10 cellular contexts compared by ENCODE assay signal in genomic region chr6:85451586-85452306, GRCh38. TPM values are rescaled to one million over a fixed set of nuclear protein-coding genes. Genes with fewer than 3 reads are reported as not detected.
DNase-seq lines count a peak whose midpoint lies in the region; ATAC-seq, FAIRE-seq and TF ChIP-seq lines count a peak whose summit lies in the region.
"Had no signal": no experiment of that assay in that cellular context is flagged by ENCODE, and none has a peak within 500 bp of the region (broad histone marks: within the 10 kb centered on the region; RNA-seq: fewer than 3 reads in every experiment).

No MANE protein-coding gene starts in this region.

- no peak overlapping the region for H2AFZ ChIP-seq in keratinocyte (ENCODE audit: control insufficient read depth, low read length)

- H3K9me3 Mint-ChIP-seq in activated CD8-positive, alpha-beta memory T cell treated with anti-CD3 and anti-CD28 coated beads, Interleukin-2, amount 10 ng/mL, durations not matched to agents 7 days and 5 days (ENCODE audit: low read depth), result no peaks in the 10 kb centered on the region
- no peaks in the 10 kb centered on the region for H3K9me3 Mint-ChIP-seq in activated naive CD8-positive, alpha-beta T cell treated with anti-CD3 and anti-CD28 coated beads for 36 hours

- peak overlapping the region; percentile 58 to 95 (median 92) for H3K4me3 ChIP-seq in keratinocyte (ENCODE audit: control insufficient read depth in 2 of 3, extremely low read depth in 1 of 3, insufficient read depth in 2 of 3, low read depth in 1 of 3, low read length in 3 of 3)
- H3K4me3 ChIP-seq in suprapubic skin, result peak overlapping the region; percentile 17
- H3K4me3 ChIP-seq in body of pancreas, result no peak overlapping the region

- TF ChIP-seq POLR2A in suprapubic skin (IDR thresholded peaks at IDR 0.05) (no peak), body of pancreas (IDR thresholded peaks at IDR 0.05) (no peak)

- FAIRE-seq in keratinocyte (lab: Jason Lieb, UNC), result no peak

- peaks cover 29% of the 10 kb centered on the region for H3K36me3 Mint-ChIP-seq in activated CD8-positive, alpha-beta memory T cell treated with anti-CD3 and anti-CD28 coated beads, Interleukin-2, amount 10 ng/mL, durations not matched to agents 7 days and 5 days
- H3K36me3 Mint-ChIP-seq in activated naive CD8-positive, alpha-beta T cell treated with anti-CD3 and anti-CD28 coated beads for 36 hours, result peaks cover 18% of the 10 kb centered on the region

- peak overlapping the region; percentile 92 for H3K4me3 Mint-ChIP-seq in activated CD8-positive, alpha-beta memory T cell treated with anti-CD3 and anti-CD28 coated beads, Interleukin-2, amount 10 ng/mL, durations not matched to agents 7 days and 5 days
- peak overlapping the region; percentile 97 for H3K4me3 Mint-ChIP-seq in activated naive CD8-positive, alpha-beta T cell treated with anti-CD3 and anti-CD28 coated beads for 36 hours

- peaks cover 20% of the 10 kb centered on the region for H3K27me3 Mint-ChIP-seq in activated CD8-positive, alpha-beta memory T cell treated with anti-CD3 and anti-CD28 coated beads, Interleukin-2, amount 10 ng/mL, durations not matched to agents 7 days and 5 days
- no peaks in the 10 kb centered on the region for H3K27me3 Mint-ChIP-seq in activated naive CD8-positive, alpha-beta T cell treated with anti-CD3 and anti-CD28 coated beads for 36 hours

- H3K9me3 ChIP-seq in keratinocyte (ENCODE audit: control insufficient read depth, low read depth, low read length), result no peaks in the 10 kb centered on the region
- H3K9me3 ChIP-seq in suprapubic skin, result no peaks in the 10 kb centered on the region
- no peaks in the 10 kb centered on the region for H3K9me3 ChIP-seq in body of pancreas

- DNase-seq in activated CD8-positive, alpha-beta memory T cell treated with anti-CD3 and anti-CD28 coated beads, Interleukin-2, amount 10 ng/mL, durations not matched to agents 7 days and 5 days, result no peak
- no peak for DNase-seq in activated CD8-positive, alpha-beta memory T cell treated with anti-CD3 and anti-CD28 coated beads, Interleukin-2, amount 50 U/mL, for 4 hours
- no peak for DNase-seq in activated naive CD8-positive, alpha-beta T cell treated with anti-CD3 and anti-CD28 coated beads for 36 hours
- DNase-seq in keratinocyte (ENCODE audit: low read depth, low spot score) (no peak), suprapubic skin (ENCODE audit: low spot score in 2 of 2) (no peak), body of pancreas (no peak)
- DNase-seq: AML-193, NCI-H1417 treated with DMSO at 0.1 percent for 48 hours had no signal

- no peak for ATAC-seq in activated CD8-positive, alpha-beta memory T cell treated with anti-CD3 and anti-CD28 coated beads, Interleukin-2, amount 10 ng/mL, durations not matched to agents 7 days and 5 days
- ATAC-seq in body of pancreas (no peak), GM18502 (IDR thresholded peaks at IDR 0.05; ENCODE audit: poor library complexity, unreplicated experiment) (no peak), HG02981 (IDR thresholded peaks at IDR 0.05; ENCODE audit: unreplicated experiment) (no peak)

- dilution Hi-C loops in keratinocyte (cut with MboI; ENCODE audit: extremely low pct_ligation_motif_present, low sequenced_read_pairs), result no loop called here

- WGBS in suprapubic skin, result 34% methylated on average over 4 of the region's 4 CpGs
- 28 to 33% methylated on average over 4 of the region's 4 CpGs for WGBS in body of pancreas, 2 donors

- peaks cover 69% of the 10 kb centered on the region for H3K4me1 Mint-ChIP-seq in activated CD8-positive, alpha-beta memory T cell treated with anti-CD3 and anti-CD28 coated beads, Interleukin-2, amount 10 ng/mL, durations not matched to agents 7 days and 5 days
- H3K4me1 Mint-ChIP-seq in activated naive CD8-positive, alpha-beta T cell treated with anti-CD3 and anti-CD28 coated beads for 36 hours, result peaks cover 69% of the 10 kb centered on the region

- no peak for TF ChIP-seq EP300 in suprapubic skin (IDR thresholded peaks at IDR 0.05)

- TF ChIP-seq CTCF in keratinocyte (optimal IDR thresholded peaks at IDR 0.05 in 1 of 3, IDR thresholded peaks at IDR 0.05 in 1 of 3, conservative IDR thresholded peaks at IDR 0.05 in 1 of 3; ENCODE audit: extremely low read depth in 1 of 3, insufficient read depth in 2 of 3, low read length in 3 of 3), result no peak
- TF ChIP-seq CTCF in suprapubic skin (IDR thresholded peaks at IDR 0.05), result no peak
- no peak for TF ChIP-seq CTCF in body of pancreas (IDR thresholded peaks at IDR 0.05)

- peak overlapping the region; percentile 94 for H3K9ac ChIP-seq in keratinocyte (ENCODE audit: control insufficient read depth, extremely low read depth, insufficient read depth, low read length)

- peak overlapping the region; percentile 94 for H3K27ac Mint-ChIP-seq in activated CD8-positive, alpha-beta memory T cell treated with anti-CD3 and anti-CD28 coated beads, Interleukin-2, amount 10 ng/mL, durations not matched to agents 7 days and 5 days
- H3K27ac Mint-ChIP-seq in activated naive CD8-positive, alpha-beta T cell treated with anti-CD3 and anti-CD28 coated beads for 36 hours, result peak overlapping the region; percentile 94

- H3K27me3 ChIP-seq in keratinocyte (ENCODE audit: control insufficient read depth, extremely low read depth, insufficient read depth, low read length) (no peaks in the 10 kb centered on the region), suprapubic skin (peaks cover 22% of the 10 kb centered on the region), body of pancreas (no peaks in the 10 kb centered on the region)

- H3K9me1 ChIP-seq in keratinocyte (ENCODE audit: control insufficient read depth, extremely low read depth, insufficient read depth, low read length), result no peaks in the 10 kb centered on the region

- CTCF ChIA-PET in activated CD8-positive, alpha-beta memory T cell treated with anti-CD3 and anti-CD28 coated beads, Interleukin-2, amount 10 ng/mL, durations not matched to agents 7 days and 5 days (lab: Charles Lee), result interaction anchor here (0.5 to 7.6 kb wide), 5 partner anchors 10 to 227 kb away, joined by 3 to 95 read pairs (median 13); no protein-coding TSS in a partner anchor

- H3K27ac ChIP-seq in keratinocyte (ENCODE audit: control insufficient read depth, insufficient read depth, low read length) (peak overlapping the region; percentile 84), suprapubic skin (no peak overlapping the region), body of pancreas (no peak overlapping the region)

- H4K20me1 ChIP-seq in keratinocyte (ENCODE audit: control insufficient read depth, extremely low read depth, insufficient read depth, low read length), result no peaks in the 10 kb centered on the region

- H3K4me1 ChIP-seq in keratinocyte (ENCODE audit: control insufficient read depth, extremely low read depth, insufficient read depth, low read length) (peaks cover 52% of the 10 kb centered on the region), suprapubic skin (peaks cover 32% of the 10 kb centered on the region), body of pancreas (peaks cover 19% of the 10 kb centered on the region)

- intact Hi-C loops in body of pancreas (cut with DNase I), result no loop called here

- peaks cover 78% of the 10 kb centered on the region for H3K79me2 ChIP-seq in keratinocyte (ENCODE audit: control insufficient read depth, insufficient read depth, low read length)

- peak overlapping the region; percentile 87 for H3K4me2 ChIP-seq in keratinocyte (ENCODE audit: control insufficient read depth, extremely low read depth, insufficient read depth, low read depth, low read length)

- peaks cover 8 to 36% of the 10 kb centered on the region in 2 experiments for H3K36me3 ChIP-seq in keratinocyte (ENCODE audit: control insufficient read depth in 2 of 2, extremely low read depth in 1 of 2, insufficient read depth in 2 of 2, low read length in 2 of 2)
- no peaks in the 10 kb centered on the region for H3K36me3 ChIP-seq in suprapubic skin
- H3K36me3 ChIP-seq in body of pancreas (replicated peaks in 1 of 2; ENCODE audit: insufficient read depth in 1 of 2, low read depth in 2 of 2), result no peaks in the 10 kb centered on the region

RNA-seq across cellular contexts. Expression of gene NT5E, which starts 1.9 kb away (rescaled TPM):
- 10 to 100 TPM; 17.3 to 24.1 TPM for total RNA-seq in activated CD8-positive, alpha-beta memory T cell treated with anti-CD3 and anti-CD28 coated beads, Interleukin-2, amount 10 ng/mL, durations not matched to agents 7 days and 5 days
- 1 to 10 TPM; 8.4 to 9.9 TPM for total RNA-seq in activated naive CD8-positive, alpha-beta T cell treated with anti-CD3 and anti-CD28 coated beads for 36 hours
- polyA plus RNA-seq in keratinocyte, result 114 to 280 TPM (median 268 TPM) in 3 replicates
- 14.3 TPM for polyA plus RNA-seq in keratinocyte (2011; ENCODE audit: low read depth)
- polyA plus RNA-seq in keratinocyte (2011; cell fraction: cytosol; rRNA removed), result 116 and 207 TPM in 2 replicates
- polyA plus RNA-seq in keratinocyte (2011; cell fraction: nucleus; rRNA removed), result 173 and 193 TPM in 2 replicates
- polyA plus RNA-seq in keratinocyte (2012; ENCODE audit: low replicate concordance), result 33.4 and 214 TPM in 2 replicates
- 118 to 284 TPM (median 138 TPM) in 3 replicates for polyA minus RNA-seq in keratinocyte
- 325 TPM for polyA minus RNA-seq in keratinocyte (2011; cell fraction: cytosol; rRNA and poly(A)+ RNA removed)
- 170 and 250 TPM in 2 replicates for polyA minus RNA-seq in keratinocyte (2011; cell fraction: nucleus; rRNA and poly(A)+ RNA removed)
- 1 to 10 TPM; 1.1 to 8.7 (median 5.7) TPM for total RNA-seq in suprapubic skin
- 1 to 10 TPM; 3.1 to 4.0 TPM for total RNA-seq in body of pancreas

Comparison
In these comparisons a context has a peak if more than half of its experiments do, and no peak if none do; other contexts are left out.
1. H3K4me3 ChIP-seq: peak in keratinocyte (3 of 3) and suprapubic skin (single experiment); none in body of pancreas (0 of 2).